8 cellular contexts compared by ENCODE assay signal in genomic region chrX:128975716-128976115, GRCh38.
DNase-seq lines count a peak whose midpoint lies in the region; ATAC-seq and TF ChIP-seq lines count a peak whose summit lies in the region.

No MANE protein-coding gene starts in this region.

- CTCF ChIA-PET in WTC11 (lab: Charles Lee), result interaction anchor here (1.0 to 3.4 kb wide), 7 partner anchors 9 to 356 kb away, joined by 3 to 12 read pairs (median 6); no protein-coding TSS in a partner anchor

- intact Hi-C loops in Right ventricle myocardium superior (cut with DNase I), result no loop called here

- TF ChIP-seq CTCF in WTC11 (IDR thresholded peaks at IDR 0.05), result peak; percentile 59

- POLR2A ChIA-PET in WTC11 (lab: Charles Lee), result no interaction called here

- peaks cover 4% of the 10 kb centered on the region; the same call in 1 of the 2 replicates for H3K36me3 Mint-ChIP-seq in WTC11

- H3K27me3 Mint-ChIP-seq in WTC11 (ENCODE audit: low read depth), result no peaks in the 10 kb centered on the region

- DNase-seq in Caki2 (ENCODE audit: low read depth), result peak; percentile 18
- DNase-seq in Jurkat, Clone E6-1 (ENCODE audit: low read depth, low spot score), result peak; percentile 10
- DNase-seq in WTC11 (ENCODE audit: low spot score), result peak; percentile 75
- peak; percentile 6 for DNase-seq in iris pigment epithelial cell (ENCODE audit: low read depth)
- DNase-seq in Right ventricle myocardium superior, result no peak

- H3K4me3 ChIP-seq in Jurkat, Clone E6-1 (ENCODE audit: low read length), result no peak overlapping the region

- H3K27ac Mint-ChIP-seq in WTC11, result no peak overlapping the region

- in situ Hi-C loops in Caki2 (cut with HindIII; ENCODE audit: low pct_unique_long_range_greater_than_20kb, low sequenced_read_pairs), result no loop called here

- no peak overlapping the region for H3K4me3 Mint-ChIP-seq in WTC11

- H3K4me1 Mint-ChIP-seq in WTC11, result peaks cover 23% of the 10 kb centered on the region

- H3K9me3 Mint-ChIP-seq in WTC11, result 0 out of 2 replicates have a peak, but pooled peaks cover 4% of the 10 kb centered on the region

- peak; percentile 78 for ATAC-seq in GM18867 (IDR thresholded peaks at IDR 0.05; ENCODE audit: unreplicated experiment)
- peak; percentile 97 for ATAC-seq in WTC11
- no peak for ATAC-seq in HG02973 (IDR thresholded peaks at IDR 0.05; ENCODE audit: unreplicated experiment)
- no peak for ATAC-seq in HG02840 (IDR thresholded peaks at IDR 0.05; ENCODE audit: low FRiP score, unreplicated experiment)
- ATAC-seq in Right ventricle myocardium superior (ENCODE audit: poor library complexity), result no peak

TF ChIP-seq in WTC11, 78 proteins besides CTCF, POLR2A, EP300 and RAD21:
- no peak for TF ChIP-seq NR1H2 (CRISPR knock-in tag; IDR thresholded peaks at IDR 0.05)
- 0 out of 2 replicates have a peak, but pooled peaks have one; percentile 40 for TF ChIP-seq ZNF263 (CRISPR knock-in tag; IDR thresholded peaks at IDR 0.05; ENCODE audit: low read depth)

Comparison
In these comparisons a context has a peak if more than half of its experiments do, and no peak if none do; other contexts are left out.
1. ATAC-seq: peak in GM18867 (single experiment) and WTC11 (single experiment); none in HG02973 (single experiment), HG02840 (single experiment) and Right ventricle myocardium superior (single experiment).